11 cellular contexts compared by ENCODE assay signal in genomic region chr4:139876328-139876941, GRCh38.
DNase-seq lines count a peak whose midpoint lies in the region; ATAC-seq and TF ChIP-seq lines count a peak whose summit lies in the region.
"Had no signal": no experiment of that assay in that cellular context is flagged by ENCODE, and none has a peak within 500 bp of the region (broad histone marks: within the 10 kb centered on the region; RNA-seq: fewer than 3 reads in every experiment).

No MANE protein-coding gene starts in this region.

- no peaks in the 10 kb centered on the region for H3K9me3 ChIP-seq in mucosa of descending colon
- H3K9me3 ChIP-seq: gastroesophageal sphincter had no signal

- H3K4me3 ChIP-seq in mucosa of descending colon: no peak overlapping the region
- H3K4me3 ChIP-seq: gastroesophageal sphincter, SK-N-MC had no signal

- H3K36me3 ChIP-seq in mucosa of descending colon (ENCODE audit: low read depth): no peaks in the 10 kb centered on the region
- H3K36me3 ChIP-seq: gastroesophageal sphincter had no signal

- H3K27ac ChIP-seq in epithelial cell of prostate: peak overlapping the region; percentile 6
- H3K27ac ChIP-seq: SK-N-MC had no signal

- ATAC-seq in mucosa of descending colon: peak; percentile 62
- no peak for ATAC-seq in HG02571 (IDR thresholded peaks at IDR 0.05; ENCODE audit: unreplicated experiment)
- ATAC-seq: gastroesophageal sphincter had no signal

- intact Hi-C loops in mucosa of descending colon (cut with DNase I, micrococcal nuclease): no loop called here

- DNase-seq in DMS153 treated with DMSO at 0.1 percent for 48 hours (lab: John Stamatoyannopoulos, UW; ENCODE audit: unreplicated experiment): peak; percentile 65
- no peak for DNase-seq in DMS153 (lab: John Stamatoyannopoulos, UW)
- peak; percentile 7 for DNase-seq in COR-L47 (lab: John Stamatoyannopoulos, UW)
- no peak for DNase-seq in epithelial cell of prostate (ENCODE audit: low read depth, low spot score)
- no peak for DNase-seq in mucosa of descending colon
- DNase-seq in inferior parietal cortex (ENCODE audit: extremely low spot score): no peak
- DNase-seq in HuH-7.5 (ENCODE audit: low spot score): no peak
- DNase-seq: 8988T had no signal

- no peak for TF ChIP-seq CTCF in mucosa of descending colon (IDR thresholded peaks at IDR 0.05)

- no peaks in the 10 kb centered on the region for H3K4me1 ChIP-seq in mucosa of descending colon (ENCODE audit: low read depth)

Comparison
In these comparisons a context has a peak if more than half of its experiments do, and no peak if none do; other contexts are left out.
1. DNase-seq: peak in DMS153 treated with DMSO at 0.1 percent for 48 hours (single experiment) and COR-L47 (single experiment); none in DMS153 (single experiment), epithelial cell of prostate (single experiment), mucosa of descending colon (0 of 3), inferior parietal cortex (single experiment) and HuH-7.5 (single experiment).